Comparison of ENCODE assay signal across 12 cellular contexts in genomic region chr7:2358968-2359527, GRCh38. TPM values are rescaled to one million over a fixed set of nuclear protein-coding genes. Genes with fewer than 3 reads are reported as not detected.
DNase-seq lines count a peak whose midpoint lies in the region; ATAC-seq and TF ChIP-seq lines count a peak whose summit lies in the region.
"Had no signal": no experiment of that assay in that cellular context is flagged by ENCODE, and none has a peak within 500 bp of the region (broad histone marks: within the 10 kb centered on the region; RNA-seq: fewer than 3 reads in every experiment).

No MANE protein-coding gene starts in this region.

- H3K27ac ChIP-seq in cardiac muscle cell (peak overlapping the region; percentile 14), right atrium auricular region (no peak overlapping the region)
- H3K27ac ChIP-seq: dorsolateral prefrontal cortex had no signal

- DNase-seq in cardiac muscle cell (ENCODE audit: low read depth in 1 of 2, low spot score in 1 of 2) (no peak), right atrium auricular region (ENCODE audit: low spot score) (no peak), NCI-H2227 treated with DMSO at 0.1 percent for 48 hours (lab: John Stamatoyannopoulos, UW) (peak; percentile 84), glutamatergic neuron (no peak), T-helper 1 cell (no peak), inferior parietal cortex (ENCODE audit: extremely low spot score) (no peak)
- DNase-seq: activated CD4-positive, alpha-beta memory T cell treated with anti-CD3 and anti-CD28 coated beads, Interleukin-2, amount 10 ng/mL, durations not matched to agents 7 days and 5 days; dorsolateral prefrontal cortex; NCI-H226; stimulated activated CD4-positive, alpha-beta T cell treated with anti-CD3 and anti-CD28 coated beads, Interleukin-4, amount 100 ng/mL, for 1 hour had no signal

- H3K9me3 ChIP-seq in cardiac muscle cell (ENCODE audit: low read depth) (no peaks in the 10 kb centered on the region), right atrium auricular region (no peaks in the 10 kb centered on the region)

- H3K36me3 Mint-ChIP-seq in glutamatergic neuron (ENCODE audit: unreplicated experiment), result no peaks in the 10 kb centered on the region

- H3K9me3 Mint-ChIP-seq in glutamatergic neuron (ENCODE audit: unreplicated experiment), result peaks cover 8% of the 10 kb centered on the region
- H3K9me3 Mint-ChIP-seq: activated CD4-positive, alpha-beta memory T cell treated with anti-CD3 and anti-CD28 coated beads, Interleukin-2, amount 10 ng/mL, durations not matched to agents 7 days and 5 days had no signal

- H3K4me3 Mint-ChIP-seq in glutamatergic neuron (ENCODE audit: unreplicated experiment), result peak overlapping the region; percentile 28
- H3K4me3 Mint-ChIP-seq: activated CD4-positive, alpha-beta memory T cell treated with anti-CD3 and anti-CD28 coated beads, Interleukin-2, amount 10 ng/mL, durations not matched to agents 7 days and 5 days had no signal

- peaks cover 4% of the 10 kb centered on the region for H3K27me3 Mint-ChIP-seq in glutamatergic neuron (ENCODE audit: unreplicated experiment)
- H3K27me3 Mint-ChIP-seq: activated CD4-positive, alpha-beta memory T cell treated with anti-CD3 and anti-CD28 coated beads, Interleukin-2, amount 10 ng/mL, durations not matched to agents 7 days and 5 days had no signal

- H3K4me3 ChIP-seq in cardiac muscle cell, result no peak overlapping the region
- no peak overlapping the region for H3K4me3 ChIP-seq in right atrium auricular region
- H3K4me3 ChIP-seq: dorsolateral prefrontal cortex had no signal

- H3K4me1 ChIP-seq in cardiac muscle cell (ENCODE audit: low read depth), result peaks cover 14% of the 10 kb centered on the region
- H3K4me1 ChIP-seq in right atrium auricular region, result peaks cover 0 to 54% of the 10 kb centered on the region in 2 donors

- H3K27me3 ChIP-seq in cardiac muscle cell (no peaks in the 10 kb centered on the region), right atrium auricular region (no peaks in the 10 kb centered on the region)
- H3K27me3 ChIP-seq: dorsolateral prefrontal cortex had no signal

- H3K27ac Mint-ChIP-seq in glutamatergic neuron (ENCODE audit: unreplicated experiment), result no peak overlapping the region
- H3K27ac Mint-ChIP-seq: activated CD4-positive, alpha-beta memory T cell treated with anti-CD3 and anti-CD28 coated beads, Interleukin-2, amount 10 ng/mL, durations not matched to agents 7 days and 5 days had no signal

- peaks cover 13% of the 10 kb centered on the region for H3K4me1 Mint-ChIP-seq in glutamatergic neuron (ENCODE audit: low read depth, unreplicated experiment)

- ATAC-seq in GM21529 (IDR thresholded peaks at IDR 0.05; ENCODE audit: unreplicated experiment) (no peak), HG03039 (IDR thresholded peaks at IDR 0.05; ENCODE audit: unreplicated experiment) (no peak)

- TF ChIP-seq CTCF in cardiac muscle cell (IDR thresholded peaks at IDR 0.05; ENCODE audit: low read depth, low read length), result no peak
- no peak for TF ChIP-seq CTCF in right atrium auricular region (IDR thresholded peaks at IDR 0.05)
- no peak for TF ChIP-seq CTCF in glutamatergic neuron (IDR thresholded peaks at IDR 0.05; ENCODE audit: partially characterized antibody, unreplicated experiment)

- H3K36me3 ChIP-seq in cardiac muscle cell (peaks cover 35% of the 10 kb centered on the region), right atrium auricular region (peaks cover 35% of the 10 kb centered on the region)

RNA-seq across cellular contexts. Expression of gene EIF3B, which starts 4.4 kb away (rescaled TPM):
- total RNA-seq in cardiac muscle cell (132 and 161 TPM in 2 replicates), right atrium auricular region (10 to 100 TPM; 51.4 to 66.9 TPM), glutamatergic neuron (ENCODE audit: unreplicated experiment) (136 TPM)
- polyA plus RNA-seq in cardiac muscle cell, result 151 and 173 TPM in 2 replicates

RNA-seq across cellular contexts. Expression of gene CHST12, which starts 44.4 kb away (rescaled TPM):
- total RNA-seq in cardiac muscle cell (24.3 and 25.6 TPM in 2 replicates), right atrium auricular region (10 to 100 TPM; 14.2 to 15.0 TPM), glutamatergic neuron (ENCODE audit: unreplicated experiment) (27.3 TPM)
- 26.8 and 29.3 TPM in 2 replicates for polyA plus RNA-seq in cardiac muscle cell

RNA-seq across cellular contexts. Expression of gene SNX8, which starts 44.8 kb away (rescaled TPM):
- total RNA-seq in cardiac muscle cell (6.3 and 7.1 TPM in 2 replicates), right atrium auricular region (10 to 100 TPM; 20.0 to 23.0 TPM), glutamatergic neuron (ENCODE audit: unreplicated experiment) (22.2 TPM)
- 12.8 and 26.2 TPM in 2 replicates for polyA plus RNA-seq in cardiac muscle cell
